10 cellular contexts compared by ENCODE assay signal in genomic region chr5:139459451-139459934, GRCh38. TPM values are rescaled to one million over a fixed set of nuclear protein-coding genes. Genes with fewer than 3 reads are reported as not detected.
DNase-seq lines count a peak whose midpoint lies in the region; ATAC-seq and TF ChIP-seq lines count a peak whose summit lies in the region.
"Had no signal": no experiment of that assay in that cellular context is flagged by ENCODE, and none has a peak within 500 bp of the region (broad histone marks: within the 10 kb centered on the region; RNA-seq: fewer than 3 reads in every experiment).

No MANE protein-coding gene starts in this region.

- no peaks in the 10 kb centered on the region for H3K9me3 Mint-ChIP-seq in endodermal cell
- H3K9me3 Mint-ChIP-seq in stimulated activated effector memory CD8-positive, alpha-beta T cell treated with anti-CD3 and anti-CD28 coated beads, Interleukin-12 subunit alpha, Interleukin-12 subunit beta, amount 100 ng/mL, for 72 hours, result no peaks in the 10 kb centered on the region

- H3K9ac ChIP-seq in endodermal cell (ENCODE audit: extremely low read depth, low read length, poor library complexity, severe bottlenecking), result no peak overlapping the region

- no peaks in the 10 kb centered on the region for H3K36me3 ChIP-seq in endodermal cell (ENCODE audit: control insufficient read depth, insufficient read depth, low read length)

- H3K4me1 ChIP-seq in endodermal cell (ENCODE audit: control insufficient read depth, insufficient read depth, low read length), result peaks cover 15% of the 10 kb centered on the region

- H3K4me1 Mint-ChIP-seq in endodermal cell, result peaks cover 29% of the 10 kb centered on the region
- H3K4me1 Mint-ChIP-seq in stimulated activated effector memory CD8-positive, alpha-beta T cell treated with anti-CD3 and anti-CD28 coated beads, Interleukin-12 subunit alpha, Interleukin-12 subunit beta, amount 100 ng/mL, for 72 hours, result peaks cover 70% of the 10 kb centered on the region

- DNase-seq in DMS53 (lab: John Stamatoyannopoulos, UW) (peak; percentile 24), DMS53 treated with DMSO at 0.1 percent for 48 hours (lab: John Stamatoyannopoulos, UW; ENCODE audit: unreplicated experiment) (no peak), endodermal cell (peak; percentile 66), NCI-H345 (lab: John Stamatoyannopoulos, UW) (no peak), foreskin fibroblast (no peak), ACHN (no peak)
- DNase-seq in stimulated activated effector memory CD8-positive, alpha-beta T cell treated with anti-CD3 and anti-CD28 coated beads, Interleukin-12 subunit alpha, Interleukin-12 subunit beta, amount 100 ng/mL, for 72 hours (ENCODE audit: low spot score in 2 of 2), result no peak

- H3K4me3 ChIP-seq in endodermal cell (ENCODE audit: low read length), result no peak overlapping the region
- no peak overlapping the region for H3K4me3 ChIP-seq in foreskin fibroblast (ENCODE audit: low read depth in 1 of 2, low read length in 2 of 2)

- 73 to 76% methylated on average over 7 to 8 of the region's 8 CpGs for WGBS in endodermal cell (ENCODE audit: insufficient coverage in 1 of 2, insufficient read length in 1 of 2), 2 experiments

- in situ Hi-C loops in ACHN (cut with HindIII; ENCODE audit: low pct_ligation_motif_present, low pct_unique_long_range_greater_than_20kb, low sequenced_read_pairs), result no loop called here

- ATAC-seq in HG03520 (IDR thresholded peaks at IDR 0.05; ENCODE audit: unreplicated experiment), result peak; percentile 23
- peak; percentile 31 for ATAC-seq in stimulated activated effector memory CD8-positive, alpha-beta T cell treated with anti-CD3 and anti-CD28 coated beads, Interleukin-12 subunit alpha, Interleukin-12 subunit beta, amount 100 ng/mL, for 72 hours

- no peaks in the 10 kb centered on the region for H3K27me3 Mint-ChIP-seq in endodermal cell (ENCODE audit: insufficient read depth)

- peak overlapping the region; percentile 52 for H3K27ac Mint-ChIP-seq in endodermal cell
- peak overlapping the region; percentile 96 for H3K27ac Mint-ChIP-seq in stimulated activated effector memory CD8-positive, alpha-beta T cell treated with anti-CD3 and anti-CD28 coated beads, Interleukin-12 subunit alpha, Interleukin-12 subunit beta, amount 100 ng/mL, for 72 hours

- H3K27ac ChIP-seq in endodermal cell (ENCODE audit: low read depth, low read length), result no peak overlapping the region
- H3K27ac ChIP-seq: HL-60, VCaP had no signal

- no peak for TF ChIP-seq CTCF in endodermal cell (conservative IDR thresholded peaks at IDR 0.05)
- no peak for TF ChIP-seq CTCF in foreskin fibroblast (IDR thresholded peaks at IDR 0.05; ENCODE audit: low read depth, low read length)

- H3K9me3 ChIP-seq in endodermal cell (ENCODE audit: control insufficient read depth, low read length), result no peaks in the 10 kb centered on the region

- no peak overlapping the region for H3K4me3 Mint-ChIP-seq in endodermal cell
- peak overlapping the region; percentile 74 for H3K4me3 Mint-ChIP-seq in stimulated activated effector memory CD8-positive, alpha-beta T cell treated with anti-CD3 and anti-CD28 coated beads, Interleukin-12 subunit alpha, Interleukin-12 subunit beta, amount 100 ng/mL, for 72 hours

- H3K27me3 ChIP-seq in endodermal cell (ENCODE audit: control insufficient read depth, insufficient read depth, low read length, poor library complexity, severe bottlenecking), result no peaks in the 10 kb centered on the region

- H3K36me3 Mint-ChIP-seq in endodermal cell (ENCODE audit: low read depth), result no peaks in the 10 kb centered on the region
- H3K36me3 Mint-ChIP-seq in stimulated activated effector memory CD8-positive, alpha-beta T cell treated with anti-CD3 and anti-CD28 coated beads, Interleukin-12 subunit alpha, Interleukin-12 subunit beta, amount 100 ng/mL, for 72 hours, result peaks cover 8% of the 10 kb centered on the region

RNA-seq across cellular contexts. Expression of gene ECSCR, which starts 3.0 kb away (rescaled TPM):
- under 1 TPM in 1 of 2 donors, not detected in 1; 0.62 TPM for total RNA-seq in endodermal cell
- 1.0 TPM for polyA plus RNA-seq in endodermal cell (2013, experiment 1 of 2)
- 0.46 TPM for polyA plus RNA-seq in endodermal cell (2013, experiment 2 of 2)

RNA-seq across cellular contexts. Expression of gene SMIM33, which starts 11.3 kb away (rescaled TPM):
- total RNA-seq in endodermal cell, result not detected
- not detected for polyA plus RNA-seq in endodermal cell (2013, experiment 1 of 2)
- not detected for polyA plus RNA-seq in endodermal cell (2013, experiment 2 of 2)

RNA-seq across cellular contexts. Expression of gene DNAJC18, which starts 20.2 kb away (rescaled TPM):
- total RNA-seq in endodermal cell, result 10 to 100 TPM; 21.8 to 26.6 TPM
- polyA plus RNA-seq in endodermal cell (2013, experiment 1 of 2), result 30.9 TPM
- 32.0 TPM for polyA plus RNA-seq in endodermal cell (2013, experiment 2 of 2)

RNA-seq across cellular contexts. Expression of gene STING1, which starts 23.1 kb away (rescaled TPM):
- total RNA-seq in endodermal cell, result under 1 TPM in 1 of 2 donors, not detected in 1; 0.20 TPM
- 0.43 TPM for polyA plus RNA-seq in endodermal cell (2013, experiment 1 of 2)
- polyA plus RNA-seq in endodermal cell (2013, experiment 2 of 2), result 0.91 TPM

RNA-seq across cellular contexts. Expression of gene SPATA24, which starts 55.6 kb away (rescaled TPM):
- total RNA-seq in endodermal cell, result 10 to 100 TPM in 1 of 2 donors, 1 to 10 TPM in 1; 9.8 to 10.6 TPM
- 9.7 TPM for polyA plus RNA-seq in endodermal cell (2013, experiment 1 of 2)
- 7.9 TPM for polyA plus RNA-seq in endodermal cell (2013, experiment 2 of 2)

Comparison
In these comparisons a context has a peak if more than half of its experiments do, and no peak if none do; other contexts are left out.
1. DNase-seq: peak in DMS53 (single experiment) and endodermal cell (single experiment); none in DMS53 treated with DMSO at 0.1 percent for 48 hours (single experiment), stimulated activated effector memory CD8-positive, alpha-beta T cell treated with anti-CD3 and anti-CD28 coated beads, Interleukin-12 subunit alpha, Interleukin-12 subunit beta, amount 100 ng/mL, for 72 hours (0 of 2), NCI-H345 (single experiment), foreskin fibroblast (0 of 2) and ACHN (single experiment).